Comparison of ENCODE assay signal across 17 cellular contexts in the genomic region with DNA sequence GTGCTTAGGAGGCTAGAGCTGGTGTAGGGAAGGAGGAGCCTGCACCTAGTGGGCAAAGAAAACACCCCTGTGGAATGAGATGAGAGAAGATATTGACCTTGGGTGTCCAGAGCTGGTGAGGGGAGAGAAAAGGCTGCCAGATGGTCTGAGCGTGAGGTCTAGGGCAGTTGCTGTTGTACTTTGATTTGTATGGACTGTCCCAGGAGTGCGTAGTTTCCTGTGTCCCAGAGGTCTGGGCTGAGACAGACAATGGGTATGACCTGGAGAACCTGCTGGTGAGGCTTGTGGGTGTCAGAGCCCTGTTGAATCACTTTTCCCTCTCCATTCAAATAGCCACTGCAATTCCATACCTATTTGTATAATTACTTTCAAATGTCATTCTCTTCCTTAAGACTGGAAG. TPM values are rescaled to one million over a fixed set of nuclear protein-coding genes. Genes with fewer than 3 reads are reported as not detected.
DNase-seq lines count a peak whose midpoint lies in the region; ATAC-seq, FAIRE-seq and TF ChIP-seq lines count a peak whose summit lies in the region.
"Had no signal": no experiment of that assay in that cellular context is flagged by ENCODE, and none has a peak within 500 bp of the region (broad histone marks: within the 10 kb centered on the region; RNA-seq: fewer than 3 reads in every experiment).

No MANE protein-coding gene starts in this region.

- no peak for TF ChIP-seq CTCF in CD14-positive monocyte (IDR thresholded peaks at IDR 0.05)
- TF ChIP-seq CTCF in right lobe of liver (IDR thresholded peaks at IDR 0.05) = no peak
- no peak for TF ChIP-seq CTCF in smooth muscle cell (IDR thresholded peaks at IDR 0.05; ENCODE audit: borderline replicate concordance, insufficient read depth, poor library complexity, severe bottlenecking)

- no peak overlapping the region for H3K4me3 ChIP-seq in right lobe of liver
- no peak overlapping the region for H3K4me3 ChIP-seq in smooth muscle cell
- H3K4me3 ChIP-seq: A549, Peyer's patch had no signal

- no peaks in the 10 kb centered on the region for H3K9me3 ChIP-seq in right lobe of liver
- H3K9me3 ChIP-seq in smooth muscle cell (replicated peaks; ENCODE audit: low read depth) = no peaks in the 10 kb centered on the region
- H3K9me3 ChIP-seq: A549, Peyer's patch had no signal

- TF ChIP-seq POLR2A in right lobe of liver (IDR thresholded peaks at IDR 0.05) = no peak
- no peak for TF ChIP-seq POLR2A in GM12892 (IDR thresholded peaks at IDR 0.05; ENCODE audit: low read depth, low read length)

- no peak for DNase-seq in CD14-positive monocyte (ENCODE audit: low spot score)
- DNase-seq in right lobe of liver = no peak
- no peak for DNase-seq in smooth muscle cell (lab: John Stamatoyannopoulos, UW; ENCODE audit: unreplicated experiment)
- DNase-seq in GM12892 (ENCODE audit: insufficient read length) = no peak
- DNase-seq: DMS79 treated with DMSO at 0.1 percent for 48 hours; HCEC 1CT; KBM-7; NCI-H1105; NK-92 treated with Interleukin-12 subunit alpha and Interleukin-12 subunit beta, amount 100 ng/mL, for 24 hours; Peyer's patch had no signal

- H3K27me3 ChIP-seq in right lobe of liver = no peaks in the 10 kb centered on the region
- H3K27me3 ChIP-seq in smooth muscle cell (ENCODE audit: low read depth) = no peaks in the 10 kb centered on the region
- H3K27me3 ChIP-seq: Peyer's patch had no signal

- H3K36me3 Mint-ChIP-seq in CD14-positive monocyte = peaks cover 50 to 52% of the 10 kb centered on the region in 2 donors
- H3K36me3 Mint-ChIP-seq in dendritic cell treated with granulocyte-macrophage colony-stimulating factor and Interleukin-4, amounts not matched to agents 40 ng/mL and 50 ng/mL, for 4 days (ENCODE audit: low read depth) = peaks cover 65% of the 10 kb centered on the region

- H3K4me1 ChIP-seq in right lobe of liver = peaks cover 0 to 32% (median 13%) of the 10 kb centered on the region in 4 donors
- peaks cover 13% of the 10 kb centered on the region for H3K4me1 ChIP-seq in smooth muscle cell (ENCODE audit: low read depth)

- H3K9me3 Mint-ChIP-seq in CD14-positive monocyte = peaks cover 0 to 3% (median 0%) of the 10 kb centered on the region in 7 donors
- no peaks in the 10 kb centered on the region for H3K9me3 Mint-ChIP-seq in dendritic cell treated with granulocyte-macrophage colony-stimulating factor and Interleukin-4, amounts not matched to agents 40 ng/mL and 50 ng/mL, for 4 days

- 33% methylated on average over 2 of the region's 2 CpGs for WGBS in right lobe of liver (ENCODE audit: insufficient coverage, low coverage, low lambda C conversion rate, missing lambda C conversion rate)
- WGBS in smooth muscle cell (ENCODE audit: low lambda C conversion rate) = 95% methylated on average over 2 of the region's 2 CpGs

- peaks cover 90% of the 10 kb centered on the region for H3K4me1 Mint-ChIP-seq in CD14-positive monocyte
- peaks cover 92% of the 10 kb centered on the region for H3K4me1 Mint-ChIP-seq in dendritic cell treated with granulocyte-macrophage colony-stimulating factor and Interleukin-4, amounts not matched to agents 40 ng/mL and 50 ng/mL, for 4 days (ENCODE audit: low read depth)

- peaks cover 0 to 4% (median 2%) of the 10 kb centered on the region in 3 donors for H3K27me3 Mint-ChIP-seq in CD14-positive monocyte (ENCODE audit: low read depth in 3 of 3)
- no peaks in the 10 kb centered on the region for H3K27me3 Mint-ChIP-seq in dendritic cell treated with granulocyte-macrophage colony-stimulating factor and Interleukin-4, amounts not matched to agents 40 ng/mL and 50 ng/mL, for 4 days

- no peak for FAIRE-seq in GM12892 (lab: Jason Lieb, UNC)
- FAIRE-seq: A549, G401.6 had no signal

- no peak overlapping the region for H2AFZ ChIP-seq in smooth muscle cell (ENCODE audit: low read depth)

- H3F3A ChIP-seq in smooth muscle cell (ENCODE audit: low read depth) = peaks cover 10% of the 10 kb centered on the region

- intact Hi-C loops in CD14-positive monocyte (cut with micrococcal nuclease) (loop anchor here in 1 of 2 donors (5.0 kb wide), 1 partner anchor 98 kb away; no protein-coding TSS in a partner anchor), right lobe of liver (cut with DNase I) (loop anchor here (10.0 kb wide), 3 partner anchors 51 to 141 kb away; no protein-coding TSS in a partner anchor)
- intact Hi-C loops in dendritic cell treated with granulocyte-macrophage colony-stimulating factor and Interleukin-4, amounts not matched to agents 40 ng/mL and 50 ng/mL, for 4 days (cut with micrococcal nuclease) = no loop called here

- H3K27ac ChIP-seq in right lobe of liver (peak overlapping the region in 1 of 3 donors; percentile 1), smooth muscle cell (ENCODE audit: low read depth) (peak overlapping the region; percentile 56)
- H3K27ac ChIP-seq: C4-2B, Peyer's patch had no signal

- H3K79me2 ChIP-seq in smooth muscle cell (ENCODE audit: low read depth) = no peaks in the 10 kb centered on the region

- no peak overlapping the region for H3K9ac ChIP-seq in smooth muscle cell (ENCODE audit: low read depth)

- no peaks in the 10 kb centered on the region for H3K36me3 ChIP-seq in right lobe of liver
- H3K36me3 ChIP-seq in smooth muscle cell (ENCODE audit: low read depth) = no peaks in the 10 kb centered on the region
- H3K36me3 ChIP-seq: Peyer's patch had no signal

- peaks cover 10% of the 10 kb centered on the region for H4K20me1 ChIP-seq in smooth muscle cell (ENCODE audit: low read depth)

- peak overlapping the region; percentile 15 to 99 (median 77) for H3K27ac Mint-ChIP-seq in CD14-positive monocyte
- peak overlapping the region; percentile 4 for H3K27ac Mint-ChIP-seq in dendritic cell treated with granulocyte-macrophage colony-stimulating factor and Interleukin-4, amounts not matched to agents 40 ng/mL and 50 ng/mL, for 4 days

- ATAC-seq in right lobe of liver (peak in 3 of 4 donors; percentile 41 to 69 (median 41)), GM21717 (IDR thresholded peaks at IDR 0.05; ENCODE audit: unreplicated experiment) (no peak), HG03565 (IDR thresholded peaks at IDR 0.05; ENCODE audit: unreplicated experiment) (no peak), GM18502 (IDR thresholded peaks at IDR 0.05; ENCODE audit: poor library complexity, unreplicated experiment) (no peak)
- ATAC-seq: A549 had no signal

- no peak overlapping the region for H3K4me3 Mint-ChIP-seq in CD14-positive monocyte
- H3K4me3 Mint-ChIP-seq in dendritic cell treated with granulocyte-macrophage colony-stimulating factor and Interleukin-4, amounts not matched to agents 40 ng/mL and 50 ng/mL, for 4 days = no peak overlapping the region

- H3K4me2 ChIP-seq in smooth muscle cell = peak overlapping the region; percentile 53

RNA-seq across cellular contexts. Expression of a gene that starts 16.5 kb away (rescaled TPM):
- polyA plus RNA-seq in CD14-positive monocyte (10 to 100 TPM; 24.1 to 44.4 TPM), smooth muscle cell (11.3 and 12.6 TPM in 2 replicates)
- total RNA-seq in right lobe of liver (10 to 100 TPM; 17.4 to 55.0 (median 33.9) TPM), smooth muscle cell (17.6 and 20.3 TPM in 2 replicates)
- polyA plus RNA-seq in GM12892 (2012; ENCODE audit: missing spikeins) = 26.7 TPM

Comparison
In these comparisons a context has a peak if more than half of its experiments do, and no peak if none do; other contexts are left out.
1. ATAC-seq: peak in right lobe of liver (3 of 4); none in GM21717 (single experiment), HG03565 (single experiment) and GM18502 (single experiment).